Comparison of ENCODE assay signal across 10 cellular contexts in the genomic region with DNA sequence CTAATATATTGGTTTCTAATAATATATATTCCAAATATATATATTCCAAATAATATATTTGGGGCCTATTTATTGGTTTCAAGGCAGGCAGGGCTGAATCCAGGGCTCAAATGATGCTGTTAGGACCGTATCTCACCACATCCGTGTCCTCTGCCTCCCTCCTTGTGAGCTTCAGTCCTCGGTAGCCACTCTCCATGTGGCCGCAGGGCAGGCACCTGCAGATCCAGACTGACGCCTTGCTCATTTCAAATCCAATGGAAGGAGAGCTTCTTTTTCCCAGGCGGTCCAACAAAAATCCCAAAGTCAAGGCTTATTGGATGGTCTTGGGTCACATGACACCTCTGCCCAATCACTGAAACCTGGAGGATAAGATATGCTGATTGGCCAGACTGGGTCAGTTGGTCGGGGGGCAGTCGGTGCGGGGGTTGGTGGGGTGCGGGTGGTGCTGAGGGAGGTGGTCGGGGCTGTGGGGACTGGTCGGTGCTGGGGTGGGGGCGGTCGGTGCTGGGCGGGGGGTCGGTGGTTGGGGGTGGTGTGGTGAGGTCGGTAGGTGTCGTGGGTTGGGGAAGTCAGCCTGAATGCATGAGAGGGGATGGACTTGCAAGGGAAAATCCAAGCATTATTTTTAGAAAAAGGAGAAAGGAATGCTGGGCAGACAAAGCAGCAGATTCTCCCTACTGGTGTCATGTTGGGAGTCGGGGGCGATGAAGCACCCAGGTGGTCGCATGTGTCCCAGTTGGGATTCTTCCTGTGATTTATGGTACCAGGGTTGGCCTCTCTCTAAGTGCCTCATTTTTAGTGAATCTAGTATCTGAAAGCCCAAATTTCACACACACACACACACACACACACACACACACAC.
A peak's percentile ranks its signal among the peaks of the same experiment; 100 is the strongest.
DNase-seq lines count a peak whose midpoint lies in the region; ATAC-seq, FAIRE-seq and TF ChIP-seq lines count a peak whose summit lies in the region.
"Had no signal": no experiment of that assay in that cellular context is flagged by ENCODE, and none has a peak within 500 bp of the region (broad histone marks: within the 10 kb centered on the region; RNA-seq: fewer than 3 reads in every experiment).

No MANE protein-coding gene starts in this region.

- no TSS peak for BruUV-seq in PC-3 (replicated peaks; lab: Mats Ljungman, UMichigan)

- no peak overlapping the region for H2AFZ ChIP-seq in PC-3 (ENCODE audit: low read length)
- H2AFZ ChIP-seq: parathyroid adenoma had no signal

- no peak for FAIRE-seq in D721Med (lab: Jason Lieb, UNC)

- no peaks in the 10 kb centered on the region for H3K9me3 Mint-ChIP-seq in progenitor cell of endocrine pancreas (ENCODE audit: low read depth)

- H4K20me1 ChIP-seq in PC-3 (ENCODE audit: low read length), result no peaks in the 10 kb centered on the region

- H3K9me2 ChIP-seq in PC-3 (replicated peaks; ENCODE audit: low read length), result no peaks in the 10 kb centered on the region

- TF ChIP-seq CTCF in PC-3 (conservative IDR thresholded peaks at IDR 0.05; ENCODE audit: low read depth, low read length), result no peak
- TF ChIP-seq CTCF in progenitor cell of endocrine pancreas (IDR thresholded peaks at IDR 0.05; ENCODE audit: unreplicated experiment), result no peak
- TF ChIP-seq CTCF in D721Med (IDR thresholded peaks at IDR 0.05; ENCODE audit: insufficient read depth, missing control alignments), result no peak

- peaks cover 9% of the 10 kb centered on the region for H3K4me1 Mint-ChIP-seq in progenitor cell of endocrine pancreas (ENCODE audit: low read depth)

- H3K36me3 ChIP-seq in PC-3 (ENCODE audit: low read depth, low read length), result no peaks in the 10 kb centered on the region

- no peaks in the 10 kb centered on the region for H3K27me3 Mint-ChIP-seq in progenitor cell of endocrine pancreas

- no peak overlapping the region for H3K9ac ChIP-seq in PC-3 (ENCODE audit: low read length)
- H3K9ac ChIP-seq: parathyroid adenoma had no signal

- POLR2A ChIA-PET in PC-3 (lab: Charles Lee; ENCODE audit: unreplicated experiment), result no interaction called here

- ATAC-seq in PC-3, result no peak
- ATAC-seq in HG03439 (IDR thresholded peaks at IDR 0.05; ENCODE audit: unreplicated experiment), result no peak

- H3K27ac Mint-ChIP-seq in progenitor cell of endocrine pancreas, result peak overlapping the region; percentile 78

- peak overlapping the region; percentile 64 for H3K4me2 ChIP-seq in PC-3 (ENCODE audit: low read length)

- H3K79me2 ChIP-seq in PC-3 (ENCODE audit: low read length), result no peaks in the 10 kb centered on the region
- H3K79me2 ChIP-seq: parathyroid adenoma had no signal

- peaks cover 18% of the 10 kb centered on the region for H3K4me1 ChIP-seq in PC-3 (ENCODE audit: insufficient read depth, low read length)
- H3K4me1 ChIP-seq: parathyroid adenoma had no signal

- CTCF ChIA-PET in PC-3 (lab: Charles Lee), result no interaction called here

- no peak overlapping the region for H3K27ac ChIP-seq in PC-3 (ENCODE audit: low read length)
- H3K27ac ChIP-seq: parathyroid adenoma had no signal

- H3F3A ChIP-seq in PC-3 (ENCODE audit: low read length, unreplicated experiment), result no peaks in the 10 kb centered on the region

- H3K9me3 ChIP-seq in PC-3 (ENCODE audit: low read length), result no peaks in the 10 kb centered on the region

- H3K4me3 ChIP-seq in PC-3 (ENCODE audit: low read length), result no peak overlapping the region

- no peaks in the 10 kb centered on the region for H3K36me3 Mint-ChIP-seq in progenitor cell of endocrine pancreas (ENCODE audit: insufficient read depth)

- no peak overlapping the region for H3K4me3 Mint-ChIP-seq in progenitor cell of endocrine pancreas (ENCODE audit: low read depth)

- intact Hi-C loops in PC-3 (cut with micrococcal nuclease), result no loop called here

- DNase-seq in EH (ENCODE audit: low read depth) (peak; percentile 29), PC-3 (no peak), glomerular visceral epithelial cell (ENCODE audit: extremely low spot score) (peak; percentile 28), progenitor cell of endocrine pancreas (ENCODE audit: low spot score, unreplicated experiment) (no peak), NCI-H82 (lab: John Stamatoyannopoulos, UW) (no peak), D721Med (ENCODE audit: insufficient read length, low spot score) (no peak)
- DNase-seq in activated effector memory CD4-positive, alpha-beta T cell treated with Interleukin-2 at 50 U/mL for 16 hours, result no peak
- DNase-seq: NCI-H2029 treated with DMSO at 0.1 percent for 48 hours had no signal

- no peaks in the 10 kb centered on the region for H3K27me3 ChIP-seq in PC-3 (ENCODE audit: low read length)

Comparison
In these comparisons a context has a peak if more than half of its experiments do, and no peak if none do; other contexts are left out.
1. DNase-seq: peak in EH (single experiment) and glomerular visceral epithelial cell (single experiment); none in PC-3 (single experiment), progenitor cell of endocrine pancreas (single experiment), NCI-H82 (single experiment), D721Med (single experiment) and activated effector memory CD4-positive, alpha-beta T cell treated with Interleukin-2 at 50 U/mL for 16 hours (single experiment).